In the genomic region with DNA sequence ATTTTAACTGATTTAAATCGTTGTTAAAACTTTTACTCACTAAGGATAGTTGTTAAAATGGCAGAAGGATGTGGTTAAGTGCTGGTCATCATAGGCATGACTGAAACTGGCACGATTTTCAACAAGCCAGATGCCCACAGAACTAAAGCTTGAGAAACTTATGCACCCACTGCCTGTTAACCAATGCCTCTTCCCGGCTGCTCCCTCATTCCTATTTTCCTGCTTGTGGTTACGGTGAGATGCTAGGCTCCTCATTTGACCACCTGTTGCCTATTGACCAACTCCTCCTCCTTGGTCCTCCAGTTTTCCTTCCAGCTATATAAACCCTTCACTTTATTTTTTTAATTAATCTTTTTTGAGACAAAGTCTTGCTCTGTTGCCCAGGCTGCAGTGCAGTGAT, we compare ENCODE assay signal across 22 cellular contexts.
DNase-seq lines count a peak whose midpoint lies in the region; ATAC-seq, FAIRE-seq and TF ChIP-seq lines count a peak whose summit lies in the region.
"Had no signal": no experiment of that assay in that cellular context is flagged by ENCODE, and none has a peak within 500 bp of the region (broad histone marks: within the 10 kb centered on the region; RNA-seq: fewer than 3 reads in every experiment).

No MANE protein-coding gene starts in this region.

- H3K9me3 Mint-ChIP-seq in Caco-2 (ENCODE audit: unreplicated experiment): no peaks in the 10 kb centered on the region
- H3K9me3 Mint-ChIP-seq: CD8-positive, alpha-beta T cell had no signal

- H3K9me3 ChIP-seq in Caco-2: no peaks in the 10 kb centered on the region
- H3K9me3 ChIP-seq: MG63, Peyer's patch had no signal

- no peak for FAIRE-seq in RCC 7860 (lab: Jason Lieb, UNC)
- no peak for FAIRE-seq in H54 (lab: Jason Lieb, UNC)
- FAIRE-seq: A204.1 had no signal

- no peaks in the 10 kb centered on the region for H3K4me1 Mint-ChIP-seq in Caco-2 (ENCODE audit: low read depth, unreplicated experiment)

- no peak overlapping the region for H3K27ac Mint-ChIP-seq in Caco-2 (ENCODE audit: unreplicated experiment)
- H3K27ac Mint-ChIP-seq: CD8-positive, alpha-beta T cell had no signal

- peaks cover 3% of the 10 kb centered on the region; the same call in 1 of the 2 replicates for H3K27me3 ChIP-seq in Caco-2 (replicated peaks; ENCODE audit: control insufficient read depth, insufficient read depth, low read length)
- H3K27me3 ChIP-seq: BLaER1 treated with 17β-estradiol and CSF1 and Interleukin-3, amounts not matched to agents 10 nM and 100 nM; MG63; Peyer's patch had no signal

- H3K36me3 ChIP-seq in Caco-2 (ENCODE audit: control insufficient read depth, insufficient read depth, low read length): no peaks in the 10 kb centered on the region
- H3K36me3 ChIP-seq: BLaER1 treated with 17β-estradiol and CSF1 and Interleukin-3, amounts not matched to agents 10 nM and 100 nM; MG63; Peyer's patch had no signal

- H3K4me3 Mint-ChIP-seq in Caco-2 (ENCODE audit: unreplicated experiment): no peak overlapping the region
- H3K4me3 Mint-ChIP-seq: CD8-positive, alpha-beta T cell had no signal

- peak; percentile 30 for DNase-seq in AG08395 (ENCODE audit: low spot score)
- peak; percentile 56 for DNase-seq in H4 (ENCODE audit: low spot score)
- DNase-seq in RCC 7860 (ENCODE audit: low spot score): peak; percentile 9
- DNase-seq in foreskin melanocyte: peak; percentile 60
- DNase-seq in NCI-H146 (lab: John Stamatoyannopoulos, UW): no peak
- DNase-seq in Caco-2: no peak
- no peak for DNase-seq in H54 (ENCODE audit: insufficient read length, low spot score)
- DNase-seq: CD8-positive, alpha-beta T cell; DMS79; HCEC 1CT; MG63; NCI-H1048; NCI-H1436; NCI-H2081; NCI-H446 treated with DMSO at 0.1 percent for 48 hours; NCI-H69; Peyer's patch; Right ventricle myocardium superior; SW 1271 had no signal

- no peaks in the 10 kb centered on the region for H3K36me3 Mint-ChIP-seq in Caco-2 (ENCODE audit: insufficient read depth, unreplicated experiment)
- H3K36me3 Mint-ChIP-seq: CD8-positive, alpha-beta T cell had no signal

- no peak for TF ChIP-seq POLR2A in H54 (IDR thresholded peaks at IDR 0.05; ENCODE audit: low read depth, low read length)

- intact Hi-C loops in Caco-2 (cut with micrococcal nuclease; ENCODE audit: unreplicated experiment): no loop called here

- ATAC-seq in GM21737 (IDR thresholded peaks at IDR 0.05; ENCODE audit: unreplicated experiment): no peak
- ATAC-seq: CD8-positive, alpha-beta T cell had no signal

- CTCF ChIA-PET in Caco-2 (lab: Charles Lee): no interaction called here

- H3K4me3 ChIP-seq in Caco-2 (ENCODE audit: low read depth, low read length): no peak overlapping the region
- H3K4me3 ChIP-seq: BLaER1 treated with 17β-estradiol and CSF1 and Interleukin-3, amounts not matched to agents 10 nM and 100 nM; MG63; Peyer's patch had no signal

- no peaks in the 10 kb centered on the region for H3K4me1 ChIP-seq in Caco-2
- H3K4me1 ChIP-seq: BLaER1 treated with 17β-estradiol and CSF1 and Interleukin-3, amounts not matched to agents 10 nM and 100 nM; Peyer's patch had no signal

- BruUV-seq in Caco-2 (replicated peaks; lab: Mats Ljungman, UMichigan): no TSS peak

- POLR2A ChIA-PET in Caco-2 (lab: Charles Lee): no interaction called here

- no peak for TF ChIP-seq CTCF in Caco-2 (IDR thresholded peaks at IDR 0.05; ENCODE audit: insufficient read depth in 1 of 2, low read depth in 1 of 2, low read length in 1 of 2, severe bottlenecking in 1 of 2, unreplicated experiment in 1 of 2)

- H3K27me3 Mint-ChIP-seq in Caco-2 (ENCODE audit: insufficient read depth, unreplicated experiment): peaks cover 8% of the 10 kb centered on the region

Comparison
In these comparisons a context has a peak if more than half of its experiments do, and no peak if none do; other contexts are left out.
1. DNase-seq: peak in AG08395 (single experiment), H4 (single experiment), RCC 7860 (single experiment) and foreskin melanocyte (single experiment); none in NCI-H146 (single experiment), Caco-2 (0 of 2) and H54 (single experiment).